ENCODE assay signal across 10 cellular contexts in genomic region chr10:86402283-86402931, GRCh38. TPM values are rescaled to one million over a fixed set of nuclear protein-coding genes. Genes with fewer than 3 reads are reported as not detected.
A peak's percentile ranks its signal among the peaks of the same experiment; 100 is the strongest.
DNase-seq lines count a peak whose midpoint lies in the region; ATAC-seq and TF ChIP-seq lines count a peak whose summit lies in the region.
"Had no signal": no experiment of that assay in that cellular context is flagged by ENCODE, and none has a peak within 500 bp of the region (broad histone marks: within the 10 kb centered on the region; RNA-seq: fewer than 3 reads in every experiment).

No MANE protein-coding gene starts in this region.

- H3K4me1 Mint-ChIP-seq in type B pancreatic cell (ENCODE audit: unreplicated experiment): peaks cover 14% of the 10 kb centered on the region

- H3K4me1 ChIP-seq in left ventricle myocardium inferior (peaks cover 39% of the 10 kb centered on the region), right atrium auricular region (peaks cover 0 to 36% of the 10 kb centered on the region in 2 donors), adipocyte (ENCODE audit: control insufficient read depth, insufficient read depth, low read length) (peaks cover 19% of the 10 kb centered on the region)
- H3K4me1 ChIP-seq: HAP-1 had no signal

- H3K27ac Mint-ChIP-seq in type B pancreatic cell: peak overlapping the region; percentile 51

- no peak for DNase-seq in left ventricle myocardium inferior
- no peak for DNase-seq in right atrium auricular region (ENCODE audit: low spot score)
- DNase-seq in adipocyte (ENCODE audit: low read depth): peak; percentile 66
- peak; percentile 29 for DNase-seq in iris pigment epithelial cell (ENCODE audit: low read depth)
- DNase-seq in type B pancreatic cell (ENCODE audit: extremely low spot score, unreplicated experiment): no peak
- no peak for DNase-seq in NAMALWA (ENCODE audit: low spot score)
- DNase-seq: SIG-M5 had no signal

- H3K36me3 ChIP-seq in left ventricle myocardium inferior: no peaks in the 10 kb centered on the region
- H3K36me3 ChIP-seq in right atrium auricular region: no peaks in the 10 kb centered on the region
- no peaks in the 10 kb centered on the region for H3K36me3 ChIP-seq in adipocyte (ENCODE audit: control insufficient read depth, insufficient read depth, low read length, severe bottlenecking)
- H3K36me3 ChIP-seq: HAP-1 had no signal

- H3K4me3 ChIP-seq in left ventricle myocardium inferior: peak overlapping the region; percentile 23
- H3K4me3 ChIP-seq in right atrium auricular region: no peak overlapping the region
- H3K4me3 ChIP-seq in adipocyte (ENCODE audit: low read length): peak overlapping the region; percentile 53
- H3K4me3 ChIP-seq: HAP-1 had no signal

- H3K9me3 ChIP-seq in left ventricle myocardium inferior (replicated peaks) (peaks cover 6% of the 10 kb centered on the region), right atrium auricular region (no peaks in the 10 kb centered on the region), adipocyte (ENCODE audit: control insufficient read depth, low read length) (no peaks in the 10 kb centered on the region)
- H3K9me3 ChIP-seq: HAP-1 had no signal

- H3K4me3 Mint-ChIP-seq in type B pancreatic cell: peak overlapping the region; percentile 67

- TF ChIP-seq CTCF in left ventricle myocardium inferior (IDR thresholded peaks at IDR 0.05; ENCODE audit: borderline replicate concordance) (no peak), right atrium auricular region (IDR thresholded peaks at IDR 0.05) (no peak), type B pancreatic cell (conservative IDR thresholded peaks at IDR 0.05) (no peak)

- no peaks in the 10 kb centered on the region for H3K36me3 Mint-ChIP-seq in type B pancreatic cell

- ATAC-seq in GM21786 (IDR thresholded peaks at IDR 0.05; ENCODE audit: unreplicated experiment) (no peak), HG03520 (IDR thresholded peaks at IDR 0.05; ENCODE audit: unreplicated experiment) (no peak)

- H3K27me3 ChIP-seq in left ventricle myocardium inferior (ENCODE audit: low read depth): peaks cover 17% of the 10 kb centered on the region
- H3K27me3 ChIP-seq in right atrium auricular region: no peaks in the 10 kb centered on the region
- no peaks in the 10 kb centered on the region for H3K27me3 ChIP-seq in adipocyte (replicated peaks; ENCODE audit: control insufficient read depth, insufficient read depth, low read length)

- intact Hi-C loops in left ventricle myocardium inferior (cut with micrococcal nuclease): loop anchor here (5.0 kb wide), 1 partner anchor 180 kb away; no protein-coding TSS in a partner anchor

- peaks cover 45% of the 10 kb centered on the region for H3K27me3 Mint-ChIP-seq in type B pancreatic cell

- H3K27ac ChIP-seq in left ventricle myocardium inferior (replicated peaks) (no peak overlapping the region), right atrium auricular region (no peak overlapping the region)

- peak overlapping the region; percentile 42 for H3K9ac ChIP-seq in adipocyte (ENCODE audit: low read length)

- no peaks in the 10 kb centered on the region for H3K9me3 Mint-ChIP-seq in type B pancreatic cell

RNA-seq across cellular contexts. Expression of gene GRID1, which starts 35.8 kb away (rescaled TPM):
- 1.6 TPM for total RNA-seq in left ventricle myocardium inferior
- under 1 TPM; 0.37 to 0.67 TPM for total RNA-seq in right atrium auricular region
- total RNA-seq in type B pancreatic cell (ENCODE audit: low replicate concordance): 2.4 and 9.2 TPM in 2 replicates

Comparison
In these comparisons a context has a peak if more than half of its experiments do, and no peak if none do; other contexts are left out.
1. H3K4me3 ChIP-seq: peak in left ventricle myocardium inferior (single experiment) and adipocyte (single experiment); none in right atrium auricular region (0 of 2).
2. DNase-seq: peak in adipocyte (single experiment) and iris pigment epithelial cell (single experiment); none in left ventricle myocardium inferior (single experiment), right atrium auricular region (single experiment), type B pancreatic cell (single experiment) and NAMALWA (single experiment).